Comparison of ENCODE assay signal across 17 cellular contexts in genomic region chr1:191624044-191624443, GRCh38.
A peak's percentile ranks its signal among the peaks of the same experiment; 100 is the strongest.
DNase-seq lines count a peak whose midpoint lies in the region; ATAC-seq and TF ChIP-seq lines count a peak whose summit lies in the region.
"Had no signal": no experiment of that assay in that cellular context is flagged by ENCODE, and none has a peak within 500 bp of the region (broad histone marks: within the 10 kb centered on the region; RNA-seq: fewer than 3 reads in every experiment).

No MANE protein-coding gene starts in this region.

- no peaks in the 10 kb centered on the region for H3K36me3 ChIP-seq in CD4-positive, alpha-beta memory T cell (ENCODE audit: insufficient read depth, low read length)
- no peaks in the 10 kb centered on the region for H3K36me3 ChIP-seq in breast epithelium
- H3K36me3 ChIP-seq: BE2C, BLaER1 had no signal

- H3K4me3 Mint-ChIP-seq in CD4-positive, alpha-beta memory T cell = no peak overlapping the region
- H3K4me3 Mint-ChIP-seq: CD14-positive monocyte; CD4-positive, CD25-positive, alpha-beta regulatory T cell; CD8-positive, alpha-beta T cell had no signal

- TF ChIP-seq CTCF in breast epithelium (IDR thresholded peaks at IDR 0.05) = no peak

- no peaks in the 10 kb centered on the region for H3K27me3 Mint-ChIP-seq in CD4-positive, alpha-beta memory T cell
- H3K27me3 Mint-ChIP-seq: CD4-positive, CD25-positive, alpha-beta regulatory T cell had no signal

- no peaks in the 10 kb centered on the region for H3K9me3 ChIP-seq in CD4-positive, alpha-beta memory T cell (ENCODE audit: control insufficient read depth in 1 of 2, low read length in 2 of 2)
- no peaks in the 10 kb centered on the region for H3K9me3 ChIP-seq in breast epithelium
- H3K9me3 ChIP-seq: BE2C, BLaER1 had no signal

- H3K27ac Mint-ChIP-seq in CD4-positive, alpha-beta memory T cell = no peak overlapping the region
- H3K27ac Mint-ChIP-seq: CD14-positive monocyte; CD4-positive, CD25-positive, alpha-beta regulatory T cell; CD8-positive, alpha-beta T cell had no signal

- no peaks in the 10 kb centered on the region for H3K4me1 Mint-ChIP-seq in CD4-positive, alpha-beta memory T cell
- H3K4me1 Mint-ChIP-seq: CD14-positive monocyte; CD4-positive, CD25-positive, alpha-beta regulatory T cell had no signal

- intact Hi-C loops in CD4-positive, alpha-beta memory T cell (cut with micrococcal nuclease) = no loop called here
- intact Hi-C loops in breast epithelium (cut with DNase I; ENCODE audit: low total_unique reads) = no loop called here

- no peaks in the 10 kb centered on the region for H3K27me3 ChIP-seq in CD4-positive, alpha-beta memory T cell (ENCODE audit: insufficient read depth, low read length)
- H3K27me3 ChIP-seq in breast epithelium = no peaks in the 10 kb centered on the region
- H3K27me3 ChIP-seq: BE2C, BLaER1 had no signal

- DNase-seq in CD4-positive, alpha-beta memory T cell = no peak
- DNase-seq in breast epithelium (ENCODE audit: low spot score in 2 of 2) (no peak), caudate nucleus (lab: John Stamatoyannopoulos, UW) (no peak)
- DNase-seq: 8988T; ACHN; BE2C; C1 segment of cervical spinal cord; Caco-2; Calu3; CD4-positive, CD25-positive, alpha-beta regulatory T cell; CD8-positive, alpha-beta T cell; DMS79 treated with DMSO at 0.1 percent for 48 hours; GF-D8 had no signal

- POLR2A ChIA-PET in CD4-positive, alpha-beta memory T cell (lab: Charles Lee; ENCODE audit: partially characterized antibody) = no interaction called here

- no peak overlapping the region for H3K27ac ChIP-seq in CD4-positive, alpha-beta memory T cell (ENCODE audit: low read depth, low read length)
- H3K27ac ChIP-seq in breast epithelium = no peak overlapping the region
- no peak overlapping the region for H3K27ac ChIP-seq in caudate nucleus (ENCODE audit: low read depth, low read length)
- H3K27ac ChIP-seq: BLaER1 had no signal

- CTCF ChIA-PET in CD4-positive, alpha-beta memory T cell (lab: Charles Lee; ENCODE audit: partially characterized antibody) = no interaction called here

- TF ChIP-seq POLR2A in breast epithelium (IDR thresholded peaks at IDR 0.05) = no peak

- no peaks in the 10 kb centered on the region for H3K36me3 Mint-ChIP-seq in CD4-positive, alpha-beta memory T cell
- H3K36me3 Mint-ChIP-seq: CD14-positive monocyte; CD4-positive, CD25-positive, alpha-beta regulatory T cell; CD8-positive, alpha-beta T cell had no signal

- H3K4me3 ChIP-seq in CD4-positive, alpha-beta memory T cell (ENCODE audit: low read length in 2 of 2) = no peak overlapping the region
- H3K4me3 ChIP-seq in breast epithelium = no peak overlapping the region
- H3K4me3 ChIP-seq: BLaER1 had no signal

- H3K9me3 Mint-ChIP-seq in CD4-positive, alpha-beta memory T cell = peaks cover 0 to 8% (median 1%) of the 10 kb centered on the region in 8 donors

- ATAC-seq in GM18861 (IDR thresholded peaks at IDR 0.05; ENCODE audit: unreplicated experiment) (peak; percentile 42), GM18868 (IDR thresholded peaks at IDR 0.05; ENCODE audit: unreplicated experiment) (peak; percentile 61)
- ATAC-seq: CD8-positive, alpha-beta T cell had no signal

- no peaks in the 10 kb centered on the region for H3K4me1 ChIP-seq in CD4-positive, alpha-beta memory T cell (ENCODE audit: insufficient read depth, low read length)
- H3K4me1 ChIP-seq in breast epithelium = no peaks in the 10 kb centered on the region
- H3K4me1 ChIP-seq: BE2C, BLaER1, Caco-2 had no signal
